8 cellular contexts compared by ENCODE assay signal in genomic region chr10:89251417-89252224, GRCh38. TPM values are rescaled to one million over a fixed set of nuclear protein-coding genes. Genes with fewer than 3 reads are reported as not detected.
DNase-seq lines count a peak whose midpoint lies in the region; ATAC-seq and TF ChIP-seq lines count a peak whose summit lies in the region.

LIPA (minus strand) TSS chr10:89251775; CDS start chr10:89247648, 4,127 bp downstream.

- TF ChIP-seq CTCF in AG04450 (IDR thresholded peaks at IDR 0.05; ENCODE audit: low read depth, low read length) (no peak), WTC11 (IDR thresholded peaks at IDR 0.05) (no peak)

- H3K4me1 Mint-ChIP-seq in WTC11, result peaks cover 8% of the 10 kb centered on the region

- H3K4me3 Mint-ChIP-seq in WTC11, result peak within 1 kb of the TSS; percentile 79

- peaks cover 8% of the 10 kb centered on the region for H3K9me3 ChIP-seq in AG04450 (ENCODE audit: control insufficient read depth, insufficient read depth, low read length)

- CTCF ChIA-PET in AG04450 (lab: Charles Lee) (interaction anchor here (0.6 to 2.6 kb wide), 4 partner anchors 8 to 121 kb away, joined by 3 to 20 read pairs (median 3); no protein-coding TSS in a partner anchor), WTC11 (lab: Charles Lee) (interaction anchor here (0.6 to 2.5 kb wide), 12 partner anchors 9 to 523 kb away, joined by 3 to 15 read pairs (median 5); partner anchors contain the start of gene CH25H)

- H3K27me3 Mint-ChIP-seq in WTC11 (ENCODE audit: low read depth), result peaks cover 9% of the 10 kb centered on the region; the same call in 1 of the 2 replicates

- H3K27ac Mint-ChIP-seq in WTC11, result no peak within 1 kb of the TSS

- peaks cover 32% of the 10 kb centered on the region for H3K9me3 Mint-ChIP-seq in WTC11

- peak within 1 kb of the TSS; percentile 93 for H3K4me3 ChIP-seq in AG04450 (ENCODE audit: low read depth, low read length)

- H3K27ac ChIP-seq in AG04450 (ENCODE audit: low read depth, low read length) (no peak within 1 kb of the TSS), caudate nucleus (ENCODE audit: low read depth, low read length) (peak within 1 kb of the TSS; percentile 92)

- DNase-seq in AG04450 (ENCODE audit: low read depth, low spot score), result peak; percentile 92
- peak; percentile 99 for DNase-seq in NCI-H226
- peak; percentile 96 for DNase-seq in WTC11 (ENCODE audit: low spot score)
- peak; percentile 47 to 99 (median 95) for DNase-seq in caudate nucleus (lab: John Stamatoyannopoulos, UW)
- peak; percentile 98 for DNase-seq in iPS-NIHi7 (ENCODE audit: extremely low spot score)
- DNase-seq in smooth muscle cell of the brain vasculature (ENCODE audit: low read depth, low spot score), result peak; percentile 94

- ATAC-seq in GM18909 (IDR thresholded peaks at IDR 0.05; ENCODE audit: poor library complexity, unreplicated experiment), result peak; percentile 96
- peak; percentile 95 for ATAC-seq in HG03175 (IDR thresholded peaks at IDR 0.05; ENCODE audit: unreplicated experiment)
- ATAC-seq in WTC11, result peak; percentile 99

- peaks cover 30% of the 10 kb centered on the region for H3K36me3 Mint-ChIP-seq in WTC11

- no peaks in the 10 kb centered on the region for H3K27me3 ChIP-seq in AG04450 (ENCODE audit: control insufficient read depth, insufficient read depth, low read length)

- POLR2A ChIA-PET in AG04450 (lab: Yijun Ruan, JAX) (interaction anchor here (0.9 to 1.6 kb wide), 3 partner anchors 32 to 392 kb away, joined by 3 to 6 read pairs (median 3); no protein-coding TSS in a partner anchor), WTC11 (lab: Charles Lee) (no interaction called here)

TF ChIP-seq in WTC11, 78 proteins besides CTCF, POLR2A, EP300 and RAD21 (continues in another document):
- TF ChIP-seq ZBTB43 (CRISPR knock-in tag; IDR thresholded peaks at IDR 0.05) (0 out of 2 replicates have a peak, but pooled peaks have one; percentile 51), STAT6 (CRISPR knock-in tag; conservative IDR thresholded peaks at IDR 0.05; ENCODE audit: low read depth) (no peak), ZNF671 (CRISPR knock-in tag; IDR thresholded peaks at IDR 0.05) (no peak), ZMAT4 (CRISPR knock-in tag; IDR thresholded peaks at IDR 0.05) (no peak), TCF7 (CRISPR knock-in tag; IDR thresholded peaks at IDR 0.05; ENCODE audit: low read depth) (no peak), TP53 (CRISPR knock-in tag; IDR thresholded peaks at IDR 0.05) (no peak), E2F4 (CRISPR knock-in tag; IDR thresholded peaks at IDR 0.05; ENCODE audit: borderline replicate concordance, low read depth) (no peak), MXD4 (CRISPR knock-in tag; IDR thresholded peaks at IDR 0.05; ENCODE audit: borderline replicate concordance) (no peak), ATF2 (CRISPR knock-in tag; IDR thresholded peaks at IDR 0.05; ENCODE audit: borderline replicate concordance, low read depth) (no peak), ZNF317 (CRISPR knock-in tag; IDR thresholded peaks at IDR 0.05; ENCODE audit: borderline replicate concordance, low read depth) (no peak), FOXP4 (CRISPR knock-in tag; IDR thresholded peaks at IDR 0.05) (peak; percentile 70; the same call in 1 of the 2 replicates), USF1 (CRISPR knock-in tag; IDR thresholded peaks at IDR 0.05) (0 out of 2 replicates have a peak, but pooled peaks have one; percentile 3)

RNA-seq across cellular contexts. Expression of gene LIPA, which starts in this region (rescaled TPM):
- 48.8 and 51.6 TPM in 2 replicates for polyA plus RNA-seq in AG04450 (2011; rRNA removed)
- 17.6 and 26.0 TPM in 2 replicates for polyA minus RNA-seq in AG04450 (2011; rRNA and poly(A)+ RNA removed)
- 32.9 to 47.3 TPM (median 37.8 TPM) in 3 replicates for total RNA-seq in WTC11 (2021)
